Comparison of ENCODE assay signal across 9 cellular contexts in the genomic region with DNA sequence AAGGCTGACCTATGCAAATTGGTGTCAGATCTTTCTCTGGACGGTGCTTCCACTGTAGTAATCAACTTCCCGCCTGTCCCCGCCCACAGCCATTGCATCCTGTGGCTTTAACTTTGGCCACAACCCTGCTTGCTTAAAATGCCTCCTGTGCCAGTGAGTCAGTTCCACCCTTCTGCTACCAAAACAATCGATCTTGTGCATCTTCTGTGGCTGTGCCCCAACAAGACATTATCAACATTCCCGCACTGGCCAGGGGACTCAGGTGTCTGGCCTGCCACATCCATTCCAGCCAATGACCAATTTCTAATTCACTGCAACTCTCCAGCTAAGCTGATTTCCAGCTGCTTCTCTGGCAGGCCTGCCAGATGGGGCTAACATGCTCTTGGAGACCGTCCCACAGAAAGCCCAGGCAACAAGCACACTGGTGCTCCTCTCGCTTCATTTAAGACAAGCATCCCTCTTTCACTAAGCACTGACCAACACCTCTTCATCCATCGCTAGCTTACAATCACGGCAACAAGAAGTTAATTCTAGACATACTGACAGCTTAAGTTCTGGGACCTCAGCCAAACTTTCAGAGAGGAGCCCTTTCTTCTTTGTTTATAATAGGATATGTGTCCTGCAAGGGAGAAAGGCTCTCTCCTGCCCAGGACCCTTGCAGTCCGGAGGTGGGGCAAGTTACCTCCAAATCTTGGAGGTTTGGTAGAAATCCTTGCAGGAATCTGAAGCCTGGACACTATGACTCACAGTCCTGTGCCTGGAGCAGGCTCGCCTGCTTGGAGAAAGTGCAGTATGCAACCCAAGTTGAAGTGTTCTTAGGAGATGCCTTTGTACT. TPM values are rescaled to one million over a fixed set of nuclear protein-coding genes. Genes with fewer than 3 reads are reported as not detected.
A peak's percentile ranks its signal among the peaks of the same experiment; 100 is the strongest.
DNase-seq lines count a peak whose midpoint lies in the region; FAIRE-seq and TF ChIP-seq lines count a peak whose summit lies in the region.
"Had no signal": no experiment of that assay in that cellular context is flagged by ENCODE, and none has a peak within 500 bp of the region (broad histone marks: within the 10 kb centered on the region; RNA-seq: fewer than 3 reads in every experiment).

No MANE protein-coding gene starts in this region.

- no peak overlapping the region for H3K4me2 ChIP-seq in mesendoderm (ENCODE audit: low read length)

- no peak overlapping the region for H3K56ac ChIP-seq in mesendoderm (ENCODE audit: low read length)

- no peak overlapping the region for H2AK5ac ChIP-seq in mesendoderm (ENCODE audit: low read length)

- H3K27me3 ChIP-seq in layer of hippocampus (ENCODE audit: control insufficient read depth, insufficient read depth, low read length) (no peaks in the 10 kb centered on the region), transverse colon (peaks cover 1% of the 10 kb centered on the region), mesendoderm (ENCODE audit: insufficient read depth, low read length, poor library complexity) (no peaks in the 10 kb centered on the region)

- intact Hi-C loops in transverse colon (cut with DNase I; ENCODE audit: low total_unique reads), result no loop called here

- H3K36me3 ChIP-seq in transverse colon (no peaks in the 10 kb centered on the region), mesendoderm (ENCODE audit: control insufficient read depth, insufficient read depth, low read length) (no peaks in the 10 kb centered on the region)

- TF ChIP-seq EP300 in transverse colon (IDR thresholded peaks at IDR 0.05; ENCODE audit: low read depth), result no peak

- H3K23ac ChIP-seq in mesendoderm (ENCODE audit: low read length), result no peak overlapping the region

- no peak overlapping the region for H2BK5ac ChIP-seq in mesendoderm (ENCODE audit: low read length)

- H3K4ac ChIP-seq in mesendoderm (ENCODE audit: low read depth, low read length), result no peak overlapping the region

- TF ChIP-seq CTCF in astrocyte of the cerebellum (IDR thresholded peaks at IDR 0.05; ENCODE audit: low read depth, low read length, missing control alignments), result no peak
- TF ChIP-seq CTCF in transverse colon (IDR thresholded peaks at IDR 0.05), result no peak
- TF ChIP-seq CTCF in D721Med (IDR thresholded peaks at IDR 0.05; ENCODE audit: insufficient read depth, missing control alignments), result no peak

- WGBS in transverse colon (ENCODE audit: low coverage in 1 of 2), 2 donors, result 36 to 40% methylated on average over 4 to 11 of the region's 11 CpGs
- WGBS in mesendoderm (ENCODE audit: extremely low coverage, insufficient coverage, low lambda C conversion rate), result no CpG with 5 or more reads among the region's 11 CpGs

- no peak overlapping the region for H4K5ac ChIP-seq in mesendoderm (ENCODE audit: low read length)

- DNase-seq in AG20443 (ENCODE audit: low spot score) (peak; percentile 72), M059J (ENCODE audit: low read depth) (peak; percentile 83), astrocyte of the cerebellum (ENCODE audit: low read depth) (peak; percentile 63), transverse colon (no peak), D721Med (ENCODE audit: insufficient read length, low spot score) (no peak), mesendoderm (no peak)
- no peak for DNase-seq in activated CD4-positive, CD25-positive, alpha-beta regulatory T cell treated with anti-CD3 and anti-CD28 coated beads, Interleukin-2, amount 50 U/mL, for 72 hours
- DNase-seq: activated naive CD8-positive, alpha-beta T cell treated with anti-CD3 and anti-CD28 coated beads, Interleukin-2, amount 10 ng/mL, durations not matched to agents 7 days and 5 days had no signal

- no peak overlapping the region for H4K8ac ChIP-seq in mesendoderm (ENCODE audit: low read depth, low read length)

- H2BK15ac ChIP-seq in mesendoderm (replicated peaks; ENCODE audit: low read depth), result no peak overlapping the region

- no peak overlapping the region for H2BK120ac ChIP-seq in mesendoderm (ENCODE audit: low read depth, low read length)

- H3K4me1 ChIP-seq in transverse colon (peaks cover 5 to 32% (median 20%) of the 10 kb centered on the region in 4 donors), mesendoderm (ENCODE audit: control insufficient read depth, low read depth, low read length) (peaks cover 13% of the 10 kb centered on the region)

- H3K9me3 ChIP-seq in transverse colon, result no peaks in the 10 kb centered on the region

- H3K4me3 ChIP-seq in astrocyte of the cerebellum (ENCODE audit: low read depth, low read length) (no peak overlapping the region), transverse colon (no peak overlapping the region), mesendoderm (ENCODE audit: low read length) (no peak overlapping the region)

- H3K18ac ChIP-seq in mesendoderm (ENCODE audit: low read length), result no peak overlapping the region

- no peak overlapping the region for H3K9ac ChIP-seq in mesendoderm (ENCODE audit: low read length)

- peaks cover 2% of the 10 kb centered on the region for H3K79me2 ChIP-seq in mesendoderm (ENCODE audit: control insufficient read depth, insufficient read depth, low read length)

- no peak for FAIRE-seq in D721Med (lab: Jason Lieb, UNC)

- H3K79me1 ChIP-seq in mesendoderm (ENCODE audit: low read length), result peaks cover 3% of the 10 kb centered on the region

- H3K27ac ChIP-seq in layer of hippocampus (ENCODE audit: low read depth, low read length), result peak overlapping the region; percentile 42
- H3K27ac ChIP-seq in transverse colon, result peak overlapping the region in 3 of 4 donors; percentile 16 to 30 (median 30)
- H3K27ac ChIP-seq in mesendoderm (ENCODE audit: low read depth, low read length), result no peak overlapping the region

- in situ Hi-C loops in astrocyte of the cerebellum (cut with HindIII; ENCODE audit: low sequenced_read_pairs), result no loop called here
- in situ Hi-C loops in transverse colon (cut with MboI; ENCODE audit: low pct_ligation_motif_present in 1 of 4, low pct_unique_long_range_greater_than_20kb in 1 of 4, low sequenced_read_pairs in 3 of 4), result no loop called here

- no peak for TF ChIP-seq POLR2A in transverse colon (IDR thresholded peaks at IDR 0.05)

RNA-seq across cellular contexts. Expression of a gene that starts 6.7 kb away (rescaled TPM):
- 6.1 and 6.9 TPM in 2 replicates for total RNA-seq in M059J (2014; rRNA removed; shearing (Covaris generic))
- 100 to 1,000 TPM; 121 to 392 (median 329) TPM for total RNA-seq in transverse colon
- 5.9 TPM for polyA plus RNA-seq in mesendoderm (2013, experiment 1 of 2)
- polyA plus RNA-seq in mesendoderm (2013, experiment 2 of 2), result 5.5 TPM
- total RNA-seq: activated naive CD8-positive, alpha-beta T cell treated with anti-CD3 and anti-CD28 coated beads, Interleukin-2, amount 10 ng/mL, durations not matched to agents 7 days and 5 days had no signal

Comparison
In these comparisons a context has a peak if more than half of its experiments do, and no peak if none do; other contexts are left out.
1. DNase-seq: peak in AG20443 (single experiment), M059J (single experiment) and astrocyte of the cerebellum (single experiment); none in transverse colon (single experiment), activated CD4-positive, CD25-positive, alpha-beta regulatory T cell treated with anti-CD3 and anti-CD28 coated beads, Interleukin-2, amount 50 U/mL, for 72 hours (single experiment), D721Med (single experiment) and mesendoderm (single experiment).
2. RNA of a gene that starts 6.7 kb away (total RNA-seq): 121 to 392 TPM in transverse colon; 6.1 to 6.9 TPM in M059J; every median in the first group is over 10 times any median in the second.